In genomic region chr12:113191236-113191635, GRCh38 we compare ENCODE assay signal across 14 cellular contexts. TPM values are rescaled to one million over a fixed set of nuclear protein-coding genes. Genes with fewer than 3 reads are reported as not detected.
A peak's percentile ranks its signal among the peaks of the same experiment; 100 is the strongest.
DNase-seq lines count a peak whose midpoint lies in the region; TF ChIP-seq lines count a peak whose summit lies in the region.
"Had no signal": no experiment of that assay in that cellular context is flagged by ENCODE, and none has a peak within 500 bp of the region (broad histone marks: within the 10 kb centered on the region; RNA-seq: fewer than 3 reads in every experiment).

No MANE protein-coding gene starts in this region.

- no peak overlapping the region for H2BK12ac ChIP-seq in mesenchymal stem cell (ENCODE audit: low read length in 2 of 2)

- H2BK120ac ChIP-seq in mesenchymal stem cell (ENCODE audit: low read depth, low read length), result no peak overlapping the region

- no peak overlapping the region for H3K9ac ChIP-seq in mesenchymal stem cell (ENCODE audit: low read length)

- no peak overlapping the region for H2AK5ac ChIP-seq in mesenchymal stem cell (ENCODE audit: low read length, severe bottlenecking)

- H3K27me3 ChIP-seq in WERI-Rb-1 (ENCODE audit: insufficient read depth, low read depth, severe bottlenecking), result no peaks in the 10 kb centered on the region
- H3K27me3 ChIP-seq in mesenchymal stem cell (ENCODE audit: control insufficient read depth in 1 of 2, insufficient read depth in 1 of 2, low read length in 2 of 2), result no peaks in the 10 kb centered on the region
- H3K27me3 ChIP-seq in right atrium auricular region, result no peaks in the 10 kb centered on the region
- no peaks in the 10 kb centered on the region for H3K27me3 ChIP-seq in adrenal gland

- H3K4me3 Mint-ChIP-seq in endothelial cell (ENCODE audit: unreplicated experiment), result no peak overlapping the region
- H3K4me3 Mint-ChIP-seq: B cell; CD14-positive monocyte; CD8-positive, alpha-beta T cell had no signal

- H2BK15ac ChIP-seq in mesenchymal stem cell (ENCODE audit: low read depth, poor library complexity, severe bottlenecking), result no peak overlapping the region

- H2BK5ac ChIP-seq in mesenchymal stem cell (ENCODE audit: low read depth, low read length, poor library complexity, severe bottlenecking), result no peak overlapping the region

- H3K14ac ChIP-seq in mesenchymal stem cell (ENCODE audit: low read length in 2 of 2), result peak overlapping the region in 1 of 2 experiments; percentile 69

- H4K8ac ChIP-seq in mesenchymal stem cell (ENCODE audit: low read length), result no peak overlapping the region

- 94% methylated on average over 19 of the region's 19 CpGs for WGBS in mesenchymal stem cell
- WGBS in adrenal gland, 4 donors, result 80 to 90% (median 87%) methylated on average over 1 to 19 of the region's 19 CpGs

- H3K23ac ChIP-seq in mesenchymal stem cell (ENCODE audit: low read length in 2 of 2), result no peak overlapping the region

- DNase-seq in HUDEP-2 (lab: John Stamatoyannopoulos, UW; ENCODE audit: unreplicated experiment in 76 of 76) (peak in 45 of 76 experiments; percentile 6 to 65 (median 35)), WERI-Rb-1 (no peak), mesenchymal stem cell (no peak), right atrium auricular region (ENCODE audit: low spot score) (no peak), SKM-1 (lab: John Stamatoyannopoulos, UW; ENCODE audit: unreplicated experiment) (no peak), adrenal gland (no peak), endothelial cell (ENCODE audit: low spot score) (no peak)
- DNase-seq: CD8-positive, alpha-beta T cell; COR-L47; GF-D8; KBM-7 had no signal

- H3K9me3 ChIP-seq in WERI-Rb-1 (ENCODE audit: severe bottlenecking) (no peaks in the 10 kb centered on the region), mesenchymal stem cell (ENCODE audit: control insufficient read depth, low read length) (no peaks in the 10 kb centered on the region), right atrium auricular region (no peaks in the 10 kb centered on the region), adrenal gland (replicated peaks in 1 of 3) (no peaks in the 10 kb centered on the region)

- H3K36me3 ChIP-seq in WERI-Rb-1 (peaks cover 34% of the 10 kb centered on the region), mesenchymal stem cell (ENCODE audit: control insufficient read depth in 1 of 2, insufficient read depth in 2 of 2, low read depth in 1 of 2, low read length in 2 of 2) (peaks cover 27 to 32% of the 10 kb centered on the region in 2 experiments), right atrium auricular region (peaks cover 11% of the 10 kb centered on the region), adrenal gland (replicated peaks in 1 of 2) (peaks cover 0 to 20% of the 10 kb centered on the region in 2 donors)

- H3K4me3 ChIP-seq in WERI-Rb-1 (ENCODE audit: low read depth, low read length) (no peak overlapping the region), mesenchymal stem cell (ENCODE audit: insufficient read depth in 1 of 2, low read depth in 1 of 2, low read length in 2 of 2) (no peak overlapping the region), right atrium auricular region (no peak overlapping the region), adrenal gland (no peak overlapping the region)

- H3K4ac ChIP-seq in mesenchymal stem cell (ENCODE audit: low read depth in 1 of 2, low read length in 2 of 2), result no peak overlapping the region

- H3K9me3 Mint-ChIP-seq in endothelial cell (ENCODE audit: unreplicated experiment), result no peaks in the 10 kb centered on the region
- H3K9me3 Mint-ChIP-seq: CD8-positive, alpha-beta T cell had no signal

- no peak overlapping the region for H3K4me2 ChIP-seq in mesenchymal stem cell (ENCODE audit: low read length, poor library complexity, severe bottlenecking)

- H3K27ac ChIP-seq in WERI-Rb-1 (peak overlapping the region; percentile 53), mesenchymal stem cell (ENCODE audit: low read length, poor library complexity, severe bottlenecking) (no peak overlapping the region), right atrium auricular region (no peak overlapping the region), adrenal gland (peak overlapping the region in 1 of 5 donors; percentile 40)

- peaks cover 11% of the 10 kb centered on the region for H3K36me3 Mint-ChIP-seq in endothelial cell (ENCODE audit: low read depth, unreplicated experiment)

- H3K18ac ChIP-seq in mesenchymal stem cell (ENCODE audit: low read depth in 1 of 2, low read length in 2 of 2), result peak overlapping the region in 1 of 2 experiments; percentile 4

- peaks cover 3% of the 10 kb centered on the region for H3K27me3 Mint-ChIP-seq in endothelial cell (ENCODE audit: unreplicated experiment)
- H3K27me3 Mint-ChIP-seq: B cell had no signal

- H3K4me1 ChIP-seq in mesenchymal stem cell (ENCODE audit: control insufficient read depth, insufficient read depth, low read depth, low read length) (peaks cover 36% of the 10 kb centered on the region), right atrium auricular region (peaks cover 0 to 23% of the 10 kb centered on the region in 2 donors), adrenal gland (replicated peaks in 1 of 2) (peaks cover 15 to 44% of the 10 kb centered on the region in 2 donors)

- no peak overlapping the region for H2AFZ ChIP-seq in mesenchymal stem cell (ENCODE audit: low read depth, low read length)

- TF ChIP-seq POLR2A in adrenal gland (IDR thresholded peaks at IDR 0.05), result no peak

- H3K4me1 Mint-ChIP-seq in endothelial cell (ENCODE audit: unreplicated experiment), result peaks cover 16% of the 10 kb centered on the region

- TF ChIP-seq CTCF in WERI-Rb-1 (IDR thresholded peaks at IDR 0.05; ENCODE audit: low read depth, low read length) (no peak), right atrium auricular region (IDR thresholded peaks at IDR 0.05) (no peak), adrenal gland (IDR thresholded peaks at IDR 0.05) (no peak), endothelial cell (IDR thresholded peaks at IDR 0.05; ENCODE audit: unreplicated experiment) (no peak)

- intact Hi-C loops in adrenal gland (cut with DNase I), result loop anchor here in 1 of 2 donors (10.0 kb wide), 1 partner anchor 104 kb away; no protein-coding TSS in a partner anchor

- peaks cover 27% of the 10 kb centered on the region for H3K79me1 ChIP-seq in mesenchymal stem cell (replicated peaks; ENCODE audit: low read length, poor library complexity, severe bottlenecking)

- H4K91ac ChIP-seq in mesenchymal stem cell (ENCODE audit: low read length), result peak overlapping the region; percentile 18

- H3K27ac Mint-ChIP-seq in endothelial cell (ENCODE audit: unreplicated experiment), result no peak overlapping the region
- H3K27ac Mint-ChIP-seq: CD14-positive monocyte; CD8-positive, alpha-beta T cell had no signal

RNA-seq across cellular contexts. Expression of gene RITA1, which starts 5.7 kb away (rescaled TPM):
- polyA plus RNA-seq in mesenchymal stem cell (2013, experiment 1 of 2), result 15.4 TPM
- polyA plus RNA-seq in mesenchymal stem cell (2013, experiment 2 of 2), result 14.6 TPM
- 10 to 100 TPM; 18.2 to 25.4 TPM for total RNA-seq in right atrium auricular region
- 10 to 100 TPM; 32.5 to 84.1 (median 42.5) TPM for total RNA-seq in adrenal gland
- 10 to 100 TPM; 17.5 to 19.6 (median 18.6) TPM for polyA plus RNA-seq in adrenal gland
- 11.7 TPM for total RNA-seq in endothelial cell (ENCODE audit: unreplicated experiment)

RNA-seq across cellular contexts. Expression of gene DDX54, which starts 6.0 kb away (rescaled TPM):
- polyA plus RNA-seq in mesenchymal stem cell (2013, experiment 1 of 2), result 34.2 TPM
- 36.4 TPM for polyA plus RNA-seq in mesenchymal stem cell (2013, experiment 2 of 2)
- total RNA-seq in right atrium auricular region (10 to 100 TPM; 35.1 to 38.0 TPM), adrenal gland (100 to 1,000 TPM in 2 of 8 donors, 10 to 100 TPM in 6; 62.0 to 109 (median 79.9) TPM), endothelial cell (ENCODE audit: unreplicated experiment) (47.5 TPM)
- polyA plus RNA-seq in adrenal gland, result 10 to 100 TPM; 27.9 to 60.5 (median 44.4) TPM

RNA-seq across cellular contexts. Expression of gene TPCN1, which starts 30.0 kb away (rescaled TPM):
- 57.5 TPM for polyA plus RNA-seq in mesenchymal stem cell (2013, experiment 1 of 2)
- 58.5 TPM for polyA plus RNA-seq in mesenchymal stem cell (2013, experiment 2 of 2)
- total RNA-seq in right atrium auricular region (10 to 100 TPM; 57.3 to 58.7 TPM), adrenal gland (100 to 1,000 TPM in 3 of 8 donors, 10 to 100 TPM in 5; 50.4 to 144 (median 90.5) TPM), endothelial cell (ENCODE audit: unreplicated experiment) (8.4 TPM)
- 100 to 1,000 TPM in 1 of 3 donors, 10 to 100 TPM in 2; 35.1 to 198 (median 80.6) TPM for polyA plus RNA-seq in adrenal gland

RNA-seq across cellular contexts. Expression of gene CFAP73, which starts 41.7 kb away (rescaled TPM):
- not detected for polyA plus RNA-seq in mesenchymal stem cell (2013, experiment 1 of 2)
- polyA plus RNA-seq in mesenchymal stem cell (2013, experiment 2 of 2), result 0.03 TPM
- total RNA-seq in right atrium auricular region, result not detected
- under 1 TPM in 2 of 8 donors, not detected in 6; 0.14 to 0.28 TPM for total RNA-seq in adrenal gland
- polyA plus RNA-seq in adrenal gland, result under 1 TPM in 2 of 3 donors, not detected in 1; 0.24 to 0.57 TPM
- not detected for total RNA-seq in endothelial cell (ENCODE audit: unreplicated experiment)
- total RNA-seq: H4 had no signal

RNA-seq across cellular contexts. Expression of gene RASAL1, which starts 55.7 kb away (rescaled TPM):
- not detected for polyA plus RNA-seq in mesenchymal stem cell (2013, experiment 1 of 2)
- not detected for polyA plus RNA-seq in mesenchymal stem cell (2013, experiment 2 of 2)
- not detected for total RNA-seq in right atrium auricular region
- 10 to 100 TPM; 22.6 to 90.4 (median 43.3) TPM for total RNA-seq in adrenal gland
- polyA plus RNA-seq in adrenal gland, result 10 to 100 TPM; 38.9 to 54.2 (median 40.7) TPM
- total RNA-seq in endothelial cell (ENCODE audit: unreplicated experiment), result 0.21 TPM
- polyA plus RNA-seq: CD14-positive monocyte had no signal

Comparison
In these comparisons a context has a peak if more than half of its experiments do, and no peak if none do; other contexts are left out.
1. DNase-seq: peak in HUDEP-2 (45 of 76); none in WERI-Rb-1 (single experiment), mesenchymal stem cell (single experiment), right atrium auricular region (single experiment), SKM-1 (single experiment), adrenal gland (0 of 7) and endothelial cell (single experiment).